Comparison of ENCODE assay signal across 1 cellular context in the genomic region with DNA sequence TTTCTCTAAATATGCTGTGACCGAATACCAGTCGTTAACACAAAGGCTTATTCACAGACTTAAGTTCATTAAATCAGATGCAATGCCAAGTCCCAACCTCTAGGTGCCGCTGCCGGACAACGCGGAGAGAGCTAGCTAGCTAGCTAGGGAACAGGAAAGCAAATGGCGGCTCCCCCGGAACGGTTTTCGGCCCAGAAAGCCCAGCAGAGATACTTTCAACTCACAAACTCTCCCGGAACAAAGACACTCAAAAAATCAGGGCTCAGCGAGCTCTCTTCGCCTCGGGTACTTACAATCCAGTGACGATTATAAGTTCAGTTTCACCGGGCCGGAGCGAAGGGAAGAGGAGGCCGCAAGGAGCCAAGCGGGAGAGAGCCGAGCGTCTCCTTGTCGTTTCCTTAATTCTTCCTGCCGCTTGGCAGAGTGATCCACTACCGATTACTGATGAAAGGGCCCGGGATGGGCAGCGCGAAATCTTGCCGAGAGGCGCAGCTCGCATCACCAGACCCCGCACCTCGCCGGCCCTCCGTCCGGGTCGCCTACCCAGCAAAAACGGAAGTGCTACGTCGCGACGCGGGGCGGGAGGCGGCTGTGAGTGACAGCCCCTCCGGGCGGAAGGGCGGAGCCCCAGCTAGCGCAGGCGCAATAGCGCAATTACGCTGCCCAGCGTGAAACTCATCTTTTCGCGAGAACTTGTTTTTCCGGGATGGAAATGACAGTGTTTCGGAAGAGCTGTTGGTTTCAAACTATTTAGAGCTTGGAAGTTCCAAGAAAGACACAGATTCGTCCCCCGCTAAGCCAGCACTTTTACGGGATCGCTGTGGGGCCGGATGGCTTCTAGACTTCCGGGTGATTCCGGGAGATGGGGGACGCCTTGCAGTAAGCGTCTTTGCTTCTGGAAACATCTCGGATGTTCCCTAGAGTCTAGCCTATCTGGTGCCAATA.
TF ChIP-seq lines count a peak whose summit lies in the region.

A gene with protein sequence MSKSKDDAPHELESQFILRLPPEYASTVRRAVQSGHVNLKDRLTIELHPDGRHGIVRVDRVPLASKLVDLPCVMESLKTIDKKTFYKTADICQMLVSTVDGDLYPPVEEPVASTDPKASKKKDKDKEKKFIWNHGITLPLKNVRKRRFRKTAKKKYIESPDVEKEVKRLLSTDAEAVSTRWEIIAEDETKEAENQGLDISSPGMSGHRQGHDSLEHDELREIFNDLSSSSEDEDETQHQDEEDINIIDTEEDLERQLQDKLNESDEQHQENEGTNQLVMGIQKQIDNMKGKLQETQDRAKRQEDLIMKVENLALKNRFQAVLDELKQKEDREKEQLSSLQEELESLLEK (minus strand): TSS at position 560 of the 945 bp plus-strand sequence. CDS start 740 bp downstream, outside the sequence.

TF ChIP-seq in K562, 482 proteins besides CTCF, POLR2A, EP300 and RAD21 (continued from another document and continues in another):
- TF ChIP-seq, protein P1, sequence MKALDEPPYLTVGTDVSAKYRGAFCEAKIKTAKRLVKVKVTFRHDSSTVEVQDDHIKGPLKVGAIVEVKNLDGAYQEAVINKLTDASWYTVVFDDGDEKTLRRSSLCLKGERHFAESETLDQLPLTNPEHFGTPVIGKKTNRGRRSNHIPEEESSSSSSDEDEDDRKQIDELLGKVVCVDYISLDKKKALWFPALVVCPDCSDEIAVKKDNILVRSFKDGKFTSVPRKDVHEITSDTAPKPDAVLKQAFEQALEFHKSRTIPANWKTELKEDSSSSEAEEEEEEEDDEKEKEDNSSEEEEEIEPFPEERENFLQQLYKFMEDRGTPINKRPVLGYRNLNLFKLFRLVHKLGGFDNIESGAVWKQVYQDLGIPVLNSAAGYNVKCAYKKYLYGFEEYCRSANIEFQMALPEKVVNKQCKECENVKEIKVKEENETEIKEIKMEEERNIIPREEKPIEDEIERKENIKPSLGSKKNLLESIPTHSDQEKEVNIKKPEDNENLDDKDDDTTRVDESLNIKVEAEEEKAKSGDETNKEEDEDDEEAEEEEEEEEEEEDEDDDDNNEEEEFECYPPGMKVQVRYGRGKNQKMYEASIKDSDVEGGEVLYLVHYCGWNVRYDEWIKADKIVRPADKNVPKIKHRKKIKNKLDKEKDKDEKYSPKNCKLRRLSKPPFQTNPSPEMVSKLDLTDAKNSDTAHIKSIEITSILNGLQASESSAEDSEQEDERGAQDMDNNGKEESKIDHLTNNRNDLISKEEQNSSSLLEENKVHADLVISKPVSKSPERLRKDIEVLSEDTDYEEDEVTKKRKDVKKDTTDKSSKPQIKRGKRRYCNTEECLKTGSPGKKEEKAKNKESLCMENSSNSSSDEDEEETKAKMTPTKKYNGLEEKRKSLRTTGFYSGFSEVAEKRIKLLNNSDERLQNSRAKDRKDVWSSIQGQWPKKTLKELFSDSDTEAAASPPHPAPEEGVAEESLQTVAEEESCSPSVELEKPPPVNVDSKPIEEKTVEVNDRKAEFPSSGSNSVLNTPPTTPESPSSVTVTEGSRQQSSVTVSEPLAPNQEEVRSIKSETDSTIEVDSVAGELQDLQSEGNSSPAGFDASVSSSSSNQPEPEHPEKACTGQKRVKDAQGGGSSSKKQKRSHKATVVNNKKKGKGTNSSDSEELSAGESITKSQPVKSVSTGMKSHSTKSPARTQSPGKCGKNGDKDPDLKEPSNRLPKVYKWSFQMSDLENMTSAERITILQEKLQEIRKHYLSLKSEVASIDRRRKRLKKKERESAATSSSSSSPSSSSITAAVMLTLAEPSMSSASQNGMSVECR (CRISPR knock-in tag; IDR thresholded peaks at IDR 0.05) = peak; percentile 82
- TF ChIP-seq, protein P2, sequence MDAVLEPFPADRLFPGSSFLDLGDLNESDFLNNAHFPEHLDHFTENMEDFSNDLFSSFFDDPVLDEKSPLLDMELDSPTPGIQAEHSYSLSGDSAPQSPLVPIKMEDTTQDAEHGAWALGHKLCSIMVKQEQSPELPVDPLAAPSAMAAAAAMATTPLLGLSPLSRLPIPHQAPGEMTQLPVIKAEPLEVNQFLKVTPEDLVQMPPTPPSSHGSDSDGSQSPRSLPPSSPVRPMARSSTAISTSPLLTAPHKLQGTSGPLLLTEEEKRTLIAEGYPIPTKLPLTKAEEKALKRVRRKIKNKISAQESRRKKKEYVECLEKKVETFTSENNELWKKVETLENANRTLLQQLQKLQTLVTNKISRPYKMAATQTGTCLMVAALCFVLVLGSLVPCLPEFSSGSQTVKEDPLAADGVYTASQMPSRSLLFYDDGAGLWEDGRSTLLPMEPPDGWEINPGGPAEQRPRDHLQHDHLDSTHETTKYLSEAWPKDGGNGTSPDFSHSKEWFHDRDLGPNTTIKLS (IDR thresholded peaks at IDR 0.05; ENCODE audit: borderline replicate concordance, low read depth) = peak; percentile 82
- TF ChIP-seq POLR2AphosphoS5 (IDR thresholded peaks at IDR 0.05; ENCODE audit: control insufficient read depth, insufficient read depth, low read depth, low read length) (peak; percentile 89), ILK (tag; IDR thresholded peaks at IDR 0.05; ENCODE audit: borderline replicate concordance, low read depth) (no peak), SOX6 (IDR thresholded peaks at IDR 0.05) (peak; percentile 93), ZNF584 (CRISPR knock-in tag; IDR thresholded peaks at IDR 0.05; ENCODE audit: low read depth) (no peak), TEAD4 (IDR thresholded peaks at IDR 0.05; ENCODE audit: low read length) (peak; percentile 40; the same call in 1 of the 2 replicates), TEAD4 (CRISPR knock-in tag; IDR thresholded peaks at IDR 0.05; ENCODE audit: borderline replicate concordance) (no peak), ARID2 (IDR thresholded peaks at IDR 0.05) (peak; percentile 84), KDM5B (IDR thresholded peaks at IDR 0.05; ENCODE audit: insufficient replicate concordance, low read depth, low read length) (peak; percentile 78), TAF1 (IDR thresholded peaks at IDR 0.05; ENCODE audit: control insufficient read depth, extremely low read depth, insufficient read depth, low read length, severe bottlenecking) (peak; percentile 92), EP400 (IDR thresholded peaks at IDR 0.05) (peak; percentile 82), SPI1 (IDR thresholded peaks at IDR 0.05; ENCODE audit: borderline replicate concordance, low read depth, low read length) (peak; percentile 99), NCOA1 (IDR thresholded peaks at IDR 0.05; ENCODE audit: low read depth) (peak; percentile 22; the same call in 1 of the 2 replicates), NCOR1 (IDR thresholded peaks at IDR 0.05) (no peak), XRCC5 (IDR thresholded peaks at IDR 0.05; ENCODE audit: low read depth, low read length) (no peak; the same call in 1 of the 2 replicates), BHLHE40 (IDR thresholded peaks at IDR 0.05; ENCODE audit: low read length) (0 out of 2 replicates have a peak, but pooled peaks have one; percentile 4), GABPA (tag; conservative IDR thresholded peaks at IDR 0.05; ENCODE audit: low read depth) (peak; percentile 95), POLR2G (IDR thresholded peaks at IDR 0.05; ENCODE audit: low read depth, low read length) (peak; percentile 99), NBN (IDR thresholded peaks at IDR 0.05; ENCODE audit: low read depth) (0 out of 2 replicates have a peak, but pooled peaks have one; percentile 51), LEF1 (IDR thresholded peaks at IDR 0.05) (peak; percentile 33; the same call in 1 of the 2 replicates), ARNT (IDR thresholded peaks at IDR 0.05) (peak in 1 of 2 experiments; percentile 56; a peak in 1 of 4 replicates), FOXP1 (CRISPR knock-in tag; IDR thresholded peaks at IDR 0.05) (peak; percentile 88; the same call in 1 of the 2 replicates), CAMTA2 (CRISPR knock-in tag; conservative IDR thresholded peaks at IDR 0.05) (peak; percentile 68; the same call in 1 of the 2 replicates), RFX5 (IDR thresholded peaks at IDR 0.05; ENCODE audit: low read depth, low read length) (no peak), CC2D1A (IDR thresholded peaks at IDR 0.05) (0 out of 2 replicates have a peak, but pooled peaks have one; percentile 16), PHB2 (IDR thresholded peaks at IDR 0.05; ENCODE audit: low read depth) (no peak), BRD9 (IDR thresholded peaks at IDR 0.05; ENCODE audit: low read depth, partially characterized antibody) (peak; percentile 85)
- TF ChIP-seq, protein P3, sequence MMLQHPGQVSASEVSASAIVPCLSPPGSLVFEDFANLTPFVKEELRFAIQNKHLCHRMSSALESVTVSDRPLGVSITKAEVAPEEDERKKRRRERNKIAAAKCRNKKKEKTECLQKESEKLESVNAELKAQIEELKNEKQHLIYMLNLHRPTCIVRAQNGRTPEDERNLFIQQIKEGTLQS (IDR thresholded peaks at IDR 0.05) = no peak
- TF ChIP-seq, protein P3 (CRISPR knock-in tag; conservative IDR thresholded peaks at IDR 0.05) = peak; percentile 79; the same call in 1 of the 2 replicates
- TF ChIP-seq, protein P4, sequence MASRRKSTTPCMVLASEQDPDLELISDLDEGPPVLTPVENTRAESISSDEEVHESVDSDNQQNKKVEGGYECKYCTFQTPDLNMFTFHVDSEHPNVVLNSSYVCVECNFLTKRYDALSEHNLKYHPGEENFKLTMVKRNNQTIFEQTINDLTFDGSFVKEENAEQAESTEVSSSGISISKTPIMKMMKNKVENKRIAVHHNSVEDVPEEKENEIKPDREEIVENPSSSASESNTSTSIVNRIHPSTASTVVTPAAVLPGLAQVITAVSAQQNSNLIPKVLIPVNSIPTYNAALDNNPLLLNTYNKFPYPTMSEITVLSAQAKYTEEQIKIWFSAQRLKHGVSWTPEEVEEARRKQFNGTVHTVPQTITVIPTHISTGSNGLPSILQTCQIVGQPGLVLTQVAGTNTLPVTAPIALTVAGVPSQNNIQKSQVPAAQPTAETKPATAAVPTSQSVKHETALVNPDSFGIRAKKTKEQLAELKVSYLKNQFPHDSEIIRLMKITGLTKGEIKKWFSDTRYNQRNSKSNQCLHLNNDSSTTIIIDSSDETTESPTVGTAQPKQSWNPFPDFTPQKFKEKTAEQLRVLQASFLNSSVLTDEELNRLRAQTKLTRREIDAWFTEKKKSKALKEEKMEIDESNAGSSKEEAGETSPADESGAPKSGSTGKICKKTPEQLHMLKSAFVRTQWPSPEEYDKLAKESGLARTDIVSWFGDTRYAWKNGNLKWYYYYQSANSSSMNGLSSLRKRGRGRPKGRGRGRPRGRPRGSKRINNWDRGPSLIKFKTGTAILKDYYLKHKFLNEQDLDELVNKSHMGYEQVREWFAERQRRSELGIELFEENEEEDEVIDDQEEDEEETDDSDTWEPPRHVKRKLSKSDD (conservative IDR thresholded peaks at IDR 0.05; ENCODE audit: low read length) = 0 out of 2 replicates have a peak, but pooled peaks have one; percentile 19
- TF ChIP-seq, protein P5, sequence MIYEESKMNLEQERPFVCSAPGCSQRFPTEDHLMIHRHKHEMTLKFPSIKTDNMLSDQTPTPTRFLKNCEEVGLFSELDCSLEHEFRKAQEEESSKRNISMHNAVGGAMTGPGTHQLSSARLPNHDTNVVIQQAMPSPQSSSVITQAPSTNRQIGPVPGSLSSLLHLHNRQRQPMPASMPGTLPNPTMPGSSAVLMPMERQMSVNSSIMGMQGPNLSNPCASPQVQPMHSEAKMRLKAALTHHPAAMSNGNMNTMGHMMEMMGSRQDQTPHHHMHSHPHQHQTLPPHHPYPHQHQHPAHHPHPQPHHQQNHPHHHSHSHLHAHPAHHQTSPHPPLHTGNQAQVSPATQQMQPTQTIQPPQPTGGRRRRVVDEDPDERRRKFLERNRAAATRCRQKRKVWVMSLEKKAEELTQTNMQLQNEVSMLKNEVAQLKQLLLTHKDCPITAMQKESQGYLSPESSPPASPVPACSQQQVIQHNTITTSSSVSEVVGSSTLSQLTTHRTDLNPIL (CRISPR knock-in tag; IDR thresholded peaks at IDR 0.05) = no peak
- TF ChIP-seq, protein P6, sequence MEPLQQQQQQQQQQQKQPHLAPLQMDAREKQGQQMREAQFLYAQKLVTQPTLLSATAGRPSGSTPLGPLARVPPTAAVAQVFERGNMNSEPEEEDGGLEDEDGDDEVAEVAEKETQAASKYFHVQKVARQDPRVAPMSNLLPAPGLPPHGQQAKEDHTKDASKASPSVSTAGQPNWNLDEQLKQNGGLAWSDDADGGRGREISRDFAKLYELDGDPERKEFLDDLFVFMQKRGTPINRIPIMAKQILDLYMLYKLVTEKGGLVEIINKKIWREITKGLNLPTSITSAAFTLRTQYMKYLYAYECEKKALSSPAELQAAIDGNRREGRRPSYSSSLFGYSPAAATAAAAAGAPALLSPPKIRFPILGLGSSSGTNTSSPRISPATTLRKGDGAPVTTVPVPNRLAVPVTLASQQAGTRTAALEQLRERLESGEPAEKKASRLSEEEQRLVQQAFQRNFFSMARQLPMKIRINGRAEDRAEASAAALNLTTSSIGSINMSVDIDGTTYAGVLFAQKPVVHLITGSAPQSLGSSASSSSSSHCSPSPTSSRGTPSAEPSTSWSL (CRISPR knock-in tag; IDR thresholded peaks at IDR 0.05; ENCODE audit: borderline replicate concordance) = no peak
- TF ChIP-seq, protein P7, sequence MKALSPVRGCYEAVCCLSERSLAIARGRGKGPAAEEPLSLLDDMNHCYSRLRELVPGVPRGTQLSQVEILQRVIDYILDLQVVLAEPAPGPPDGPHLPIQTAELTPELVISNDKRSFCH (CRISPR knock-in tag; IDR thresholded peaks at IDR 0.05) = no peak
- TF ChIP-seq, protein P7 (tag; IDR thresholded peaks at IDR 0.05) = no peak
- TF ChIP-seq, protein P8, sequence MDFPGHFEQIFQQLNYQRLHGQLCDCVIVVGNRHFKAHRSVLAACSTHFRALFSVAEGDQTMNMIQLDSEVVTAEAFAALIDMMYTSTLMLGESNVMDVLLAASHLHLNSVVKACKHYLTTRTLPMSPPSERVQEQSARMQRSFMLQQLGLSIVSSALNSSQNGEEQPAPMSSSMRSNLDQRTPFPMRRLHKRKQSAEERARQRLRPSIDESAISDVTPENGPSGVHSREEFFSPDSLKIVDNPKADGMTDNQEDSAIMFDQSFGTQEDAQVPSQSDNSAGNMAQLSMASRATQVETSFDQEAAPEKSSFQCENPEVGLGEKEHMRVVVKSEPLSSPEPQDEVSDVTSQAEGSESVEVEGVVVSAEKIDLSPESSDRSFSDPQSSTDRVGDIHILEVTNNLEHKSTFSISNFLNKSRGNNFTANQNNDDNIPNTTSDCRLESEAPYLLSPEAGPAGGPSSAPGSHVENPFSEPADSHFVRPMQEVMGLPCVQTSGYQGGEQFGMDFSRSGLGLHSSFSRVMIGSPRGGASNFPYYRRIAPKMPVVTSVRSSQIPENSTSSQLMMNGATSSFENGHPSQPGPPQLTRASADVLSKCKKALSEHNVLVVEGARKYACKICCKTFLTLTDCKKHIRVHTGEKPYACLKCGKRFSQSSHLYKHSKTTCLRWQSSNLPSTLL (IDR thresholded peaks at IDR 0.05) = no peak
- TF ChIP-seq, protein P9, sequence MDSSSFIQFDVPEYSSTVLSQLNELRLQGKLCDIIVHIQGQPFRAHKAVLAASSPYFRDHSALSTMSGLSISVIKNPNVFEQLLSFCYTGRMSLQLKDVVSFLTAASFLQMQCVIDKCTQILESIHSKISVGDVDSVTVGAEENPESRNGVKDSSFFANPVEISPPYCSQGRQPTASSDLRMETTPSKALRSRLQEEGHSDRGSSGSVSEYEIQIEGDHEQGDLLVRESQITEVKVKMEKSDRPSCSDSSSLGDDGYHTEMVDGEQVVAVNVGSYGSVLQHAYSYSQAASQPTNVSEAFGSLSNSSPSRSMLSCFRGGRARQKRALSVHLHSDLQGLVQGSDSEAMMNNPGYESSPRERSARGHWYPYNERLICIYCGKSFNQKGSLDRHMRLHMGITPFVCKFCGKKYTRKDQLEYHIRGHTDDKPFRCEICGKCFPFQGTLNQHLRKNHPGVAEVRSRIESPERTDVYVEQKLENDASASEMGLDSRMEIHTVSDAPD (CRISPR knock-in tag; IDR thresholded peaks at IDR 0.05) = no peak
